In genomic region chr6:138336221-138336620, GRCh38 we compare ENCODE assay signal across 16 cellular contexts.
"Had no signal": no experiment of that assay in that cellular context is flagged by ENCODE, and none has a peak within 500 bp of the region (broad histone marks: within the 10 kb centered on the region; RNA-seq: fewer than 3 reads in every experiment).

No MANE protein-coding gene starts in this region.

- H3K27ac Mint-ChIP-seq: activated CD4-positive, alpha-beta memory T cell treated with anti-CD3 and anti-CD28 coated beads, Interleukin-2, amount 10 ng/mL, durations not matched to agents 7 days and 5 days; activated T-cell treated with anti-CD3 and anti-CD28 coated beads, Interleukin-2, amount 50 U/mL, for 24 hours; naive thymus-derived CD8-positive, alpha-beta T cell had no signal

- H3K4me1 Mint-ChIP-seq: activated CD4-positive, alpha-beta memory T cell treated with anti-CD3 and anti-CD28 coated beads, Interleukin-2, amount 10 ng/mL, durations not matched to agents 7 days and 5 days; naive thymus-derived CD8-positive, alpha-beta T cell had no signal

- DNase-seq: activated CD4-positive, alpha-beta memory T cell treated with anti-CD3 and anti-CD28 coated beads, Interleukin-2, amount 10 ng/mL, durations not matched to agents 7 days and 5 days; activated CD4-positive, alpha-beta T cell treated with anti-CD3 and anti-CD28 coated beads for 4 hours; activated effector memory CD4-positive, alpha-beta T cell treated with Interleukin-2 at 50 U/mL for 16 hours; activated naive CD4-positive, alpha-beta T cell treated with anti-CD3 and anti-CD28 coated beads, Interleukin-2, amount 50 U/mL, for 16 hours; activated T-cell treated with anti-CD3 and anti-CD28 coated beads, Interleukin-2, amount 50 U/mL, for 24 hours; head of caudate nucleus; left lung; mammary epithelial cell; naive thymus-derived CD8-positive, alpha-beta T cell; stimulated activated CD4-positive, alpha-beta T cell treated with anti-CD3 and anti-CD28 coated beads, Interleukin-4, amount 100 ng/mL, for 4 hours; stimulated activated CD8-positive, alpha-beta memory T cell treated with anti-CD3 and anti-CD28 coated beads, Interleukin-4, amount 100 ng/mL, for 48 hours; stimulated activated naive CD4-positive, alpha-beta T cell treated with Interleukin-2 at 50 U/mL for 16 hours; trophoblast cell had no signal

- H3K36me3 ChIP-seq: cardiac muscle cell, right atrium auricular region had no signal

- H3K27ac ChIP-seq: cardiac muscle cell, left lung, right atrium auricular region, skin epidermis had no signal

- H3K36me3 Mint-ChIP-seq: naive thymus-derived CD8-positive, alpha-beta T cell had no signal

- H3K4me1 ChIP-seq: left lung, right atrium auricular region had no signal

- H3K9me3 ChIP-seq: left lung, right atrium auricular region had no signal

- H3K9me3 Mint-ChIP-seq: activated CD4-positive, alpha-beta memory T cell treated with anti-CD3 and anti-CD28 coated beads, Interleukin-2, amount 10 ng/mL, durations not matched to agents 7 days and 5 days; activated T-cell treated with anti-CD3 and anti-CD28 coated beads, Interleukin-2, amount 50 U/mL, for 24 hours; naive thymus-derived CD8-positive, alpha-beta T cell had no signal

- H3K4me3 ChIP-seq: cardiac muscle cell, left lung, right atrium auricular region, skin epidermis had no signal

- H3K4me3 Mint-ChIP-seq: activated CD4-positive, alpha-beta memory T cell treated with anti-CD3 and anti-CD28 coated beads, Interleukin-2, amount 10 ng/mL, durations not matched to agents 7 days and 5 days; activated T-cell treated with anti-CD3 and anti-CD28 coated beads, Interleukin-2, amount 50 U/mL, for 24 hours; naive thymus-derived CD8-positive, alpha-beta T cell had no signal

- ATAC-seq: left lung; naive thymus-derived CD8-positive, alpha-beta T cell had no signal

- H3K27me3 ChIP-seq: cardiac muscle cell, left lung, right atrium auricular region had no signal
